In genomic region chr4:4593596-4593995, GRCh38 we compare ENCODE assay signal across 22 cellular contexts.
"Had no signal": no experiment of that assay in that cellular context is flagged by ENCODE, and none has a peak within 500 bp of the region (broad histone marks: within the 10 kb centered on the region; RNA-seq: fewer than 3 reads in every experiment).

No MANE protein-coding gene starts in this region.

- H3K79me2 ChIP-seq: parathyroid adenoma had no signal

- H2AFZ ChIP-seq: parathyroid adenoma had no signal

- H3K9ac ChIP-seq: parathyroid adenoma had no signal

- H3K27ac ChIP-seq: coronary artery, esophagus muscularis mucosa, gastrocnemius medialis, lower lobe of right lung, parathyroid adenoma, right atrium auricular region, sigmoid colon, testis, tibial artery had no signal

- ATAC-seq: gastrocnemius medialis; left ventricle myocardium superior; lower lobe of right lung; natural killer cell treated with Interleukin-12 subunit alpha and Interleukin-12 subunit beta and Interleukin-15 and Interleukin-18, amount 100 ng/mL, for 72 hours; stimulated activated memory B cell treated with anti-CD40 and anti-IgM and Interleukin-4, amounts not matched to agents 10 μg/mL and 1 μg/mL and 100 μg/mL, for 72 hours; stimulated activated naive CD8-positive, alpha-beta T cell treated with anti-CD3 and anti-CD28 coated beads, Interleukin-15, Interleukin-2, amounts not matched to agents 100 U/mL and 50 U/mL, for 24 hours had no signal

- H3K4me1 ChIP-seq: esophagus muscularis mucosa, gastrocnemius medialis, lower lobe of right lung, parathyroid adenoma, right atrium auricular region, sigmoid colon, testis, tibial artery had no signal

- DNase-seq: dermis blood vessel endothelial cell; effector memory CD4-positive, alpha-beta T cell; foreskin fibroblast; gastrocnemius medialis; head of caudate nucleus; left ventricle myocardium superior; lower lobe of right lung; sigmoid colon; stimulated activated CD4-positive, alpha-beta T cell treated with anti-CD3 and anti-CD28 coated beads, Interleukin-2, amount 100 ng/mL, for 24 hours; stimulated activated CD4-positive, alpha-beta T cell treated with anti-CD3 and anti-CD28 coated beads, Interleukin-4, amount 100 ng/mL, for 24 hours; stimulated activated naive CD8-positive, alpha-beta T cell treated with anti-CD3 and anti-CD28 coated beads, Interleukin-15, Interleukin-2, amounts not matched to agents 100 U/mL and 50 U/mL, for 24 hours; substantia nigra; testis; tibial artery had no signal

- H3K9me3 ChIP-seq: gastrocnemius medialis, testis had no signal

- H3K27me3 ChIP-seq: esophagus muscularis mucosa, gastrocnemius medialis, right atrium auricular region, sigmoid colon, testis, tibial artery had no signal

- H3K4me3 ChIP-seq: coronary artery, esophagus muscularis mucosa, gastrocnemius medialis, lower lobe of right lung, right atrium auricular region, sigmoid colon, testis, tibial artery had no signal

- FAIRE-seq: endothelial cell of umbilical vein, keratinocyte had no signal

- H3K36me3 ChIP-seq: gastrocnemius medialis, lower lobe of right lung, right atrium auricular region, sigmoid colon, tibial artery had no signal
